10 cellular contexts compared by ENCODE assay signal in genomic region chr4:2689825-2690700, GRCh38.
DNase-seq lines count a peak whose midpoint lies in the region; ATAC-seq and TF ChIP-seq lines count a peak whose summit lies in the region.
"Had no signal": no experiment of that assay in that cellular context is flagged by ENCODE, and none has a peak within 500 bp of the region (broad histone marks: within the 10 kb centered on the region; RNA-seq: fewer than 3 reads in every experiment).

No MANE protein-coding gene starts in this region.

- CTCF ChIA-PET in MCF 10A (lab: Yijun Ruan, JAX), result interaction anchor here (0.6 kb wide), 2 partner anchors 14 to 27 kb away, joined by 3 read pairs; no protein-coding TSS in a partner anchor

- no peaks in the 10 kb centered on the region for H3K27me3 ChIP-seq in GM06990 (replicated peaks; ENCODE audit: control insufficient read depth, insufficient read depth, low read length)
- no peaks in the 10 kb centered on the region for H3K27me3 ChIP-seq in effector memory CD4-positive, alpha-beta T cell (replicated peaks; ENCODE audit: control insufficient read depth, insufficient read depth, low read length, poor library complexity, severe bottlenecking)

- intact Hi-C loops in mucosa of descending colon (cut with DNase I, micrococcal nuclease) (no loop called here), MCF 10A (cut with micrococcal nuclease) (no loop called here)

- POLR2A ChIA-PET in MCF 10A (lab: Yijun Ruan, JAX), result no interaction called here

- H3K4me1 ChIP-seq in mucosa of descending colon (ENCODE audit: low read depth), result no peaks in the 10 kb centered on the region
- no peaks in the 10 kb centered on the region for H3K4me1 ChIP-seq in effector memory CD4-positive, alpha-beta T cell (ENCODE audit: control insufficient read depth, insufficient read depth, low read length, poor library complexity, severe bottlenecking)

- H3K27ac ChIP-seq in effector memory CD4-positive, alpha-beta T cell (ENCODE audit: insufficient read depth, low read length, poor library complexity, severe bottlenecking), result no peak overlapping the region

- H3K36me3 Mint-ChIP-seq in T-helper 17 cell (ENCODE audit: low read depth), result peaks cover 11% of the 10 kb centered on the region
- peaks cover 86% of the 10 kb centered on the region for H3K36me3 Mint-ChIP-seq in MCF 10A (ENCODE audit: insufficient read depth, unreplicated experiment)

- H3K27me3 Mint-ChIP-seq in T-helper 17 cell (no peaks in the 10 kb centered on the region), MCF 10A (ENCODE audit: insufficient read depth, unreplicated experiment) (no peaks in the 10 kb centered on the region)

- H3K4me3 ChIP-seq in GM06990 (replicated peaks; ENCODE audit: low read depth, low read length) (no peak overlapping the region), mucosa of descending colon (no peak overlapping the region)
- no peak overlapping the region for H3K4me3 ChIP-seq in effector memory CD4-positive, alpha-beta T cell (ENCODE audit: insufficient read depth, low read depth, low read length, poor library complexity, severe bottlenecking)

- no peak overlapping the region for H3K4me3 Mint-ChIP-seq in T-helper 17 cell
- no peak overlapping the region for H3K4me3 Mint-ChIP-seq in MCF 10A (ENCODE audit: unreplicated experiment)
- H3K4me3 Mint-ChIP-seq: nephron had no signal

- peak; percentile 57 for ATAC-seq in GM21717 (IDR thresholded peaks at IDR 0.05; ENCODE audit: unreplicated experiment)
- ATAC-seq in T-helper 17 cell, result peak; percentile 82
- ATAC-seq in mucosa of descending colon, result peak; percentile 61
- no peak for ATAC-seq in GM21723 (IDR thresholded peaks at IDR 0.05; ENCODE audit: unreplicated experiment)

- H3K36me3 ChIP-seq in GM06990 (ENCODE audit: control insufficient read depth, insufficient read depth, low read length) (peaks cover 30% of the 10 kb centered on the region), mucosa of descending colon (ENCODE audit: low read depth) (peaks cover 9% of the 10 kb centered on the region)
- peaks cover 54% of the 10 kb centered on the region for H3K36me3 ChIP-seq in effector memory CD4-positive, alpha-beta T cell (ENCODE audit: control insufficient read depth, insufficient read depth, low read length)

- BruUV-seq in MCF 10A (replicated peaks; lab: Mats Ljungman, UMichigan), result no TSS peak

- peak; percentile 84 for DNase-seq in GM06990 (ENCODE audit: extremely low read depth, insufficient read length)
- DNase-seq in T-helper 17 cell, result no peak
- peak in 1 of 3 donors; percentile 65 for DNase-seq in mucosa of descending colon
- no peak for DNase-seq in effector memory CD4-positive, alpha-beta T cell
- no peak for DNase-seq in MCF 10A (ENCODE audit: unreplicated experiment)
- DNase-seq in cortex of kidney (lab: John Stamatoyannopoulos, UW), result no peak
- DNase-seq: NK-92 treated with Interleukin-12 subunit alpha and Interleukin-12 subunit beta, amount 100 ng/mL, for 24 hours had no signal

- TF ChIP-seq CTCF in GM06990 (IDR thresholded peaks at IDR 0.05; ENCODE audit: insufficient read depth, low read length, poor library complexity, severe bottlenecking) (no peak), mucosa of descending colon (IDR thresholded peaks at IDR 0.05) (no peak), MCF 10A (IDR thresholded peaks at IDR 0.05; ENCODE audit: unreplicated experiment) (no peak)

- H3K9me3 ChIP-seq in T-helper 17 cell (ENCODE audit: control insufficient read depth, low read length, poor library complexity, severe bottlenecking) (no peaks in the 10 kb centered on the region), mucosa of descending colon (no peaks in the 10 kb centered on the region)
- no peaks in the 10 kb centered on the region for H3K9me3 ChIP-seq in effector memory CD4-positive, alpha-beta T cell (ENCODE audit: control insufficient read depth, low read length)

- H3K4me1 Mint-ChIP-seq in T-helper 17 cell, result peaks cover 18% of the 10 kb centered on the region
- H3K4me1 Mint-ChIP-seq in MCF 10A (ENCODE audit: insufficient read depth, unreplicated experiment), result no peaks in the 10 kb centered on the region

- H3K27ac Mint-ChIP-seq in T-helper 17 cell, result peak overlapping the region; percentile 68
- no peak overlapping the region for H3K27ac Mint-ChIP-seq in MCF 10A (ENCODE audit: low read depth, unreplicated experiment)

- H3K9me3 Mint-ChIP-seq in MCF 10A (ENCODE audit: unreplicated experiment), result no peaks in the 10 kb centered on the region
- H3K9me3 Mint-ChIP-seq: nephron had no signal
